8 cellular contexts compared by ENCODE assay signal in genomic region chr15:60591491-60592385, GRCh38.
A peak's percentile ranks its signal among the peaks of the same experiment; 100 is the strongest.
DNase-seq lines count a peak whose midpoint lies in the region; ATAC-seq and TF ChIP-seq lines count a peak whose summit lies in the region.

No MANE protein-coding gene starts in this region.

- CTCF ChIA-PET in PC-9 (lab: Charles Lee) = interaction anchor here (1.5 to 1.6 kb wide), 2 partner anchors 83 to 341 kb away, joined by 3 to 4 read pairs; no protein-coding TSS in a partner anchor

- H3K4me3 ChIP-seq in PC-9 (peak overlapping the region; percentile 68), hepatocyte (peak overlapping the region; percentile 70), psoas muscle (peak overlapping the region; percentile 95)

- H2AFZ ChIP-seq in PC-9 = peak overlapping the region; percentile 80
- peak overlapping the region; percentile 69 for H2AFZ ChIP-seq in hepatocyte

- no peaks in the 10 kb centered on the region for H3K9me2 ChIP-seq in PC-9 (ENCODE audit: insufficient read depth)
- H3K9me2 ChIP-seq in hepatocyte (replicated peaks; ENCODE audit: insufficient read depth) = no peaks in the 10 kb centered on the region

- TF ChIP-seq CTCF in PC-9 (conservative IDR thresholded peaks at IDR 0.05) (no peak), hepatocyte (IDR thresholded peaks at IDR 0.05; ENCODE audit: poor library complexity) (no peak), psoas muscle (IDR thresholded peaks at IDR 0.05) (peak; percentile 19)

- H4K20me1 ChIP-seq in PC-9 (ENCODE audit: insufficient read depth) (no peaks in the 10 kb centered on the region), hepatocyte (ENCODE audit: insufficient read depth, poor library complexity, severe bottlenecking) (peaks cover 6% of the 10 kb centered on the region)

- DNase-seq in NK-92 treated with Interleukin-12 subunit alpha and Interleukin-12 subunit beta, amount 100 ng/mL, for 24 hours (lab: John Stamatoyannopoulos, UW) = peak; percentile 77
- DNase-seq in NK-92 (lab: John Stamatoyannopoulos, UW; ENCODE audit: unreplicated experiment) (no peak), PC-9 (peak in 1 of 2 experiments; percentile 28), amygdala (lab: John Stamatoyannopoulos, UW) (peak in 37 of 56 donors; percentile 11 to 81 (median 55)), hepatocyte (ENCODE audit: low spot score) (peak; percentile 63), psoas muscle (peak; percentile 69 to 87), middle frontal gyrus (ENCODE audit: extremely low spot score, low spot score) (no peak)

- ATAC-seq in HG02763 (IDR thresholded peaks at IDR 0.05; ENCODE audit: unreplicated experiment) = peak; percentile 26
- ATAC-seq in psoas muscle = peak; percentile 71 to 77 (median 75)

- H3F3A ChIP-seq in PC-9 (ENCODE audit: insufficient read depth, low read depth) = no peaks in the 10 kb centered on the region; the same call in 1 of the 2 replicates

- H3K36me3 ChIP-seq in PC-9 (ENCODE audit: low read depth) (no peaks in the 10 kb centered on the region), hepatocyte (replicated peaks; ENCODE audit: insufficient read depth, low read depth) (no peaks in the 10 kb centered on the region), psoas muscle (ENCODE audit: insufficient read depth in 1 of 2, low read depth in 1 of 2) (no peaks in the 10 kb centered on the region)

- BruUV-seq in PC-9 (replicated peaks; lab: Mats Ljungman, UMichigan) = no TSS peak

- intact Hi-C loops in PC-9 (cut with micrococcal nuclease; ENCODE audit: unreplicated experiment) (loop anchor here (5.0 to 10.0 kb wide), 2 partner anchors 83 to 1716 kb away; no protein-coding TSS in a partner anchor), psoas muscle (cut with DNase I) (loop anchor here (2.0 to 5.0 kb wide), 2 partner anchors 56 to 325 kb away; no protein-coding TSS in a partner anchor)

- POLR2A ChIA-PET in PC-9 (lab: Charles Lee; ENCODE audit: unreplicated experiment) = no interaction called here

- H3K4me2 ChIP-seq in PC-9 (peak overlapping the region; percentile 79), hepatocyte (peak overlapping the region; percentile 97)

- H3K9me3 ChIP-seq in PC-9 (ENCODE audit: insufficient read depth, low read depth) (no peaks in the 10 kb centered on the region), hepatocyte (ENCODE audit: low read depth) (no peaks in the 10 kb centered on the region), psoas muscle (no peaks in the 10 kb centered on the region)

- no peak overlapping the region for H3K27ac ChIP-seq in PC-9
- peak overlapping the region; percentile 83 for H3K27ac ChIP-seq in hepatocyte
- H3K27ac ChIP-seq in psoas muscle = peak overlapping the region; percentile 99

- 1% methylated on average over 72 of the region's 112 CpGs for WGBS in hepatocyte (ENCODE audit: low lambda C conversion rate, missing lambda C conversion rate)
- WGBS in psoas muscle, 3 donors = 0 to 1% (median 0%) methylated on average over 78 to 112 of the region's 112 CpGs

- H3K4me1 ChIP-seq in PC-9 (replicated peaks; ENCODE audit: insufficient read depth) = peaks cover 4% of the 10 kb centered on the region; the same call in 1 of the 2 replicates
- H3K4me1 ChIP-seq in hepatocyte (ENCODE audit: insufficient read depth) = peaks cover 4% of the 10 kb centered on the region
- peaks cover 36% of the 10 kb centered on the region for H3K4me1 ChIP-seq in psoas muscle

- H3K27me3 ChIP-seq in PC-9 (ENCODE audit: insufficient read depth, low read depth) = no peaks in the 10 kb centered on the region
- H3K27me3 ChIP-seq in hepatocyte = peaks cover 51% of the 10 kb centered on the region
- H3K27me3 ChIP-seq in psoas muscle (ENCODE audit: insufficient read depth in 3 of 3, low read length in 2 of 3) = no peaks in the 10 kb centered on the region

- H3K79me2 ChIP-seq in PC-9 (ENCODE audit: low read depth) = no peaks in the 10 kb centered on the region
- H3K79me2 ChIP-seq in hepatocyte = peaks cover 4% of the 10 kb centered on the region

Comparison
In these comparisons a context has a peak if more than half of its experiments do, and no peak if none do; other contexts are left out.
1. DNase-seq: peak in NK-92 treated with Interleukin-12 subunit alpha and Interleukin-12 subunit beta, amount 100 ng/mL, for 24 hours (single experiment), amygdala (37 of 56), hepatocyte (single experiment) and psoas muscle (2 of 2); none in NK-92 (single experiment) and middle frontal gyrus (single experiment).
2. Peak in every context shown above with its lines, with median percentiles within 50 percentile points of each other: H3K4me3 ChIP-seq.